ENCODE assay signal across 16 cellular contexts in the genomic region with DNA sequence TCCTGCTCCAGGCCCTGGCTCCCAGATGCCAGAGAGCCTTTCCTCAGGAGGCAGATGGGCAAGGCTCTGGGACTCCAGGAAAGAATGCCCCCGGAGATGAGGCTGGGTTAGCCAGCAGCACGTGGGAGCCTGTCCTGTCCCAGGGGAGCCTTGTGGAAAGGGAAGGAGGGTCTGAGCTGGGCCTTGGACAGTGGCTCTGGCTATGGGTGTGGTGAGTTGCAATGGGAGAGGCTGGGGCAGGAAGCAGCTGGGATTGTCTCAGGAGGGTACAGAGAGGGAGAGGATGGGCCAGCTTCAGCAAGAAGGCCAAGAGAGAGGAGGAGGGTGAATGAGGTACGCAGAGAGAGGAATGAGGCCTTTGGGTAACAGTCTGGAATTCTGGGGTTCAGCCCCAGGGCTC. TPM values are rescaled to one million over a fixed set of nuclear protein-coding genes. Genes with fewer than 3 reads are reported as not detected.
DNase-seq lines count a peak whose midpoint lies in the region; ATAC-seq lines count a peak whose summit lies in the region.
"Had no signal": no experiment of that assay in that cellular context is flagged by ENCODE, and none has a peak within 500 bp of the region (broad histone marks: within the 10 kb centered on the region; RNA-seq: fewer than 3 reads in every experiment).

No MANE protein-coding gene starts in this region.

- H3K9me3 ChIP-seq in neuronal stem cell (replicated peaks in 1 of 2; ENCODE audit: control insufficient read depth in 2 of 2, insufficient read depth in 1 of 2, low read depth in 1 of 2, low read length in 2 of 2): no peaks in the 10 kb centered on the region

- H3K4ac ChIP-seq in neuronal stem cell (ENCODE audit: low read length): no peak overlapping the region

- H3K9me3 Mint-ChIP-seq in IgD-negative memory B cell: no peaks in the 10 kb centered on the region
- no peaks in the 10 kb centered on the region for H3K9me3 Mint-ChIP-seq in central memory CD8-positive, alpha-beta T cell

- no peak overlapping the region for H3K4me3 ChIP-seq in neuronal stem cell (ENCODE audit: low read length in 2 of 2)

- H3K18ac ChIP-seq in neuronal stem cell (ENCODE audit: low read length): peak overlapping the region; percentile 83

- H2BK12ac ChIP-seq in neuronal stem cell (ENCODE audit: low read length): peak overlapping the region; percentile 53

- H3K79me1 ChIP-seq in neuronal stem cell (ENCODE audit: low read depth, low read length): peaks cover 1% of the 10 kb centered on the region

- ATAC-seq in central memory CD8-positive, alpha-beta T cell (replicated peaks; ENCODE audit: extremely low read depth, poor library complexity, severe bottlenecking): no peak
- ATAC-seq in GM19467 (IDR thresholded peaks at IDR 0.05; ENCODE audit: unreplicated experiment): no peak
- ATAC-seq in HG02798 (IDR thresholded peaks at IDR 0.05; ENCODE audit: poor library complexity, unreplicated experiment): no peak
- ATAC-seq: Panc1, Right ventricle myocardium inferior had no signal

- H3K4me2 ChIP-seq in neuronal stem cell (ENCODE audit: insufficient read depth, low read length, poor library complexity, severe bottlenecking): no peak overlapping the region

- H3K4me1 ChIP-seq in neuronal stem cell (ENCODE audit: control insufficient read depth in 2 of 2, insufficient read depth in 1 of 2, low read depth in 1 of 2, low read length in 2 of 2): peaks cover 14 to 28% of the 10 kb centered on the region in 2 donors

- peak overlapping the region; percentile 71 for H2AK5ac ChIP-seq in neuronal stem cell (ENCODE audit: low read depth, low read length)

- peak overlapping the region; percentile 4 for H3K23ac ChIP-seq in neuronal stem cell (ENCODE audit: low read depth, low read length, poor library complexity)

- peak overlapping the region; percentile 65 for H2BK15ac ChIP-seq in neuronal stem cell (ENCODE audit: low read length)

- no peak overlapping the region for H2BK120ac ChIP-seq in neuronal stem cell (ENCODE audit: low read depth, low read length)

- H3K4me3 Mint-ChIP-seq in IgD-negative memory B cell: no peak overlapping the region
- no peak overlapping the region for H3K4me3 Mint-ChIP-seq in central memory CD8-positive, alpha-beta T cell

- WGBS in neuronal stem cell (ENCODE audit: extremely low coverage in 2 of 2, insufficient read length in 2 of 2, insufficient replicate concordance in 1 of 2), 2 donors: no CpG with 5 or more reads among the region's 3 CpGs

- no peak overlapping the region for H4K8ac ChIP-seq in neuronal stem cell (ENCODE audit: low read depth, low read length)

- H4K91ac ChIP-seq in neuronal stem cell (ENCODE audit: low read depth, low read length, poor library complexity): no peak overlapping the region

- H3K27ac ChIP-seq in neuronal stem cell (replicated peaks; ENCODE audit: low read length): no peak overlapping the region
- H3K27ac ChIP-seq: 22Rv1 had no signal

- H3K36me3 Mint-ChIP-seq in IgD-negative memory B cell: peaks cover 2% of the 10 kb centered on the region
- H3K36me3 Mint-ChIP-seq in central memory CD8-positive, alpha-beta T cell (ENCODE audit: insufficient read depth): peaks cover under 1% of the 10 kb centered on the region

- H3K27ac Mint-ChIP-seq in IgD-negative memory B cell: peak overlapping the region in 2 of 3 donors; percentile 40 to 63
- peak overlapping the region; percentile 16 for H3K27ac Mint-ChIP-seq in central memory CD8-positive, alpha-beta T cell (ENCODE audit: low read depth)

- H3K36me3 ChIP-seq in neuronal stem cell (replicated peaks in 1 of 2; ENCODE audit: control insufficient read depth in 2 of 2, insufficient read depth in 2 of 2, low read length in 2 of 2): no peaks in the 10 kb centered on the region

- DNase-seq in DMS 273 (lab: John Stamatoyannopoulos, UW; ENCODE audit: unreplicated experiment) (peak; percentile 15), DMS 273 treated with DMSO at 0.1 percent for 48 hours (lab: John Stamatoyannopoulos, UW) (no peak), neuronal stem cell (ENCODE audit: low spot score) (no peak), NOMO-1 (lab: John Stamatoyannopoulos, UW; ENCODE audit: unreplicated experiment in 2 of 2) (no peak)
- DNase-seq in central memory CD8-positive, alpha-beta T cell (ENCODE audit: low spot score in 2 of 2): no peak
- DNase-seq: C1 segment of cervical spinal cord, DND-41, IMR-90, NCI-H2227 treated with DMSO at 0.1 percent for 48 hours, NCI-H526 treated with DMSO at 0.1 percent for 48 hours had no signal

- H3K14ac ChIP-seq in neuronal stem cell (ENCODE audit: low read length): no peak overlapping the region

- H3K27me3 Mint-ChIP-seq in IgD-negative memory B cell: peaks cover 3% of the 10 kb centered on the region
- no peaks in the 10 kb centered on the region for H3K27me3 Mint-ChIP-seq in central memory CD8-positive, alpha-beta T cell

- no peak overlapping the region for H2AFZ ChIP-seq in neuronal stem cell (ENCODE audit: low read length)

- peaks cover 0 to 60% (median 0%) of the 10 kb centered on the region in 3 experiments for H3K27me3 ChIP-seq in neuronal stem cell (ENCODE audit: control insufficient read depth in 3 of 3, insufficient read depth in 3 of 3, low read depth in 1 of 3, low read length in 3 of 3)

- no peak overlapping the region for H2BK5ac ChIP-seq in neuronal stem cell (ENCODE audit: low read length)

- H3K4me1 Mint-ChIP-seq in IgD-negative memory B cell: peaks cover 0 to 8% (median 4%) of the 10 kb centered on the region in 3 donors
- H3K4me1 Mint-ChIP-seq in central memory CD8-positive, alpha-beta T cell: peaks cover 11% of the 10 kb centered on the region

- H3K9ac ChIP-seq in neuronal stem cell (ENCODE audit: low read depth, low read length, poor library complexity): no peak overlapping the region

RNA-seq across cellular contexts. Expression of gene CACNA2D2, which starts 17.4 kb away (rescaled TPM):
- 0.11 TPM for polyA plus RNA-seq in IgD-negative memory B cell
- polyA plus RNA-seq in neuronal stem cell (2013, experiment 1 of 2): 12.5 TPM
- polyA plus RNA-seq in neuronal stem cell (2013, experiment 2 of 2): 12.2 TPM

RNA-seq across cellular contexts. Expression of gene C3orf18, which starts 46.7 kb away (rescaled TPM):
- 7.9 TPM for polyA plus RNA-seq in IgD-negative memory B cell
- polyA plus RNA-seq in neuronal stem cell (2013, experiment 1 of 2): 9.9 TPM
- polyA plus RNA-seq in neuronal stem cell (2013, experiment 2 of 2): 9.3 TPM

RNA-seq across cellular contexts. Expression of gene HEMK1, which starts 48.5 kb away (rescaled TPM):
- 30.5 TPM for polyA plus RNA-seq in IgD-negative memory B cell
- polyA plus RNA-seq in neuronal stem cell (2013, experiment 1 of 2): 15.5 TPM
- 15.1 TPM for polyA plus RNA-seq in neuronal stem cell (2013, experiment 2 of 2)
